1 cellular context compared by ENCODE assay signal in the genomic region with DNA sequence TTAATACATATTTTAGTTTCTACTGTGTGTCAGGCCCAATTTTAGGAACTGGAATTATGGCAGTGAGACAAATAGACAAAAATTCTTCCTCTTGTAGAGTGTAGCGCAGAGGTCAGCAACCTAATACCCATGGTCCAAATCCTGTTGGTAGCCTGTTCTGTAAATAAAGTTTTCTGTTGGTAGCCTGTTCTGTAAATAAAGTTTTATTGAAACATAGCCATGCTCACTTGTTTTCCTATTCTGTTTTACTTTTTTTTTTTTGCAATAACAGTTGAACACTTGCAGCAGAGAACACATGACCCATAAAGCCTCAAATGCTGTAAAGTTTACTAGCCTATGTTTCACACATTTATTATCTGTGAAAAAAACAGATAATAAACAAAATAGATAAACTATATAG.
A peak's percentile ranks its signal among the peaks of the same experiment; 100 is the strongest.
TF ChIP-seq lines count a peak whose summit lies in the region.

No MANE protein-coding gene starts in this region.

TF ChIP-seq in K562, 482 proteins besides CTCF, POLR2A, EP300 and RAD21 (continued from another document):
- TF ChIP-seq, protein P1, sequence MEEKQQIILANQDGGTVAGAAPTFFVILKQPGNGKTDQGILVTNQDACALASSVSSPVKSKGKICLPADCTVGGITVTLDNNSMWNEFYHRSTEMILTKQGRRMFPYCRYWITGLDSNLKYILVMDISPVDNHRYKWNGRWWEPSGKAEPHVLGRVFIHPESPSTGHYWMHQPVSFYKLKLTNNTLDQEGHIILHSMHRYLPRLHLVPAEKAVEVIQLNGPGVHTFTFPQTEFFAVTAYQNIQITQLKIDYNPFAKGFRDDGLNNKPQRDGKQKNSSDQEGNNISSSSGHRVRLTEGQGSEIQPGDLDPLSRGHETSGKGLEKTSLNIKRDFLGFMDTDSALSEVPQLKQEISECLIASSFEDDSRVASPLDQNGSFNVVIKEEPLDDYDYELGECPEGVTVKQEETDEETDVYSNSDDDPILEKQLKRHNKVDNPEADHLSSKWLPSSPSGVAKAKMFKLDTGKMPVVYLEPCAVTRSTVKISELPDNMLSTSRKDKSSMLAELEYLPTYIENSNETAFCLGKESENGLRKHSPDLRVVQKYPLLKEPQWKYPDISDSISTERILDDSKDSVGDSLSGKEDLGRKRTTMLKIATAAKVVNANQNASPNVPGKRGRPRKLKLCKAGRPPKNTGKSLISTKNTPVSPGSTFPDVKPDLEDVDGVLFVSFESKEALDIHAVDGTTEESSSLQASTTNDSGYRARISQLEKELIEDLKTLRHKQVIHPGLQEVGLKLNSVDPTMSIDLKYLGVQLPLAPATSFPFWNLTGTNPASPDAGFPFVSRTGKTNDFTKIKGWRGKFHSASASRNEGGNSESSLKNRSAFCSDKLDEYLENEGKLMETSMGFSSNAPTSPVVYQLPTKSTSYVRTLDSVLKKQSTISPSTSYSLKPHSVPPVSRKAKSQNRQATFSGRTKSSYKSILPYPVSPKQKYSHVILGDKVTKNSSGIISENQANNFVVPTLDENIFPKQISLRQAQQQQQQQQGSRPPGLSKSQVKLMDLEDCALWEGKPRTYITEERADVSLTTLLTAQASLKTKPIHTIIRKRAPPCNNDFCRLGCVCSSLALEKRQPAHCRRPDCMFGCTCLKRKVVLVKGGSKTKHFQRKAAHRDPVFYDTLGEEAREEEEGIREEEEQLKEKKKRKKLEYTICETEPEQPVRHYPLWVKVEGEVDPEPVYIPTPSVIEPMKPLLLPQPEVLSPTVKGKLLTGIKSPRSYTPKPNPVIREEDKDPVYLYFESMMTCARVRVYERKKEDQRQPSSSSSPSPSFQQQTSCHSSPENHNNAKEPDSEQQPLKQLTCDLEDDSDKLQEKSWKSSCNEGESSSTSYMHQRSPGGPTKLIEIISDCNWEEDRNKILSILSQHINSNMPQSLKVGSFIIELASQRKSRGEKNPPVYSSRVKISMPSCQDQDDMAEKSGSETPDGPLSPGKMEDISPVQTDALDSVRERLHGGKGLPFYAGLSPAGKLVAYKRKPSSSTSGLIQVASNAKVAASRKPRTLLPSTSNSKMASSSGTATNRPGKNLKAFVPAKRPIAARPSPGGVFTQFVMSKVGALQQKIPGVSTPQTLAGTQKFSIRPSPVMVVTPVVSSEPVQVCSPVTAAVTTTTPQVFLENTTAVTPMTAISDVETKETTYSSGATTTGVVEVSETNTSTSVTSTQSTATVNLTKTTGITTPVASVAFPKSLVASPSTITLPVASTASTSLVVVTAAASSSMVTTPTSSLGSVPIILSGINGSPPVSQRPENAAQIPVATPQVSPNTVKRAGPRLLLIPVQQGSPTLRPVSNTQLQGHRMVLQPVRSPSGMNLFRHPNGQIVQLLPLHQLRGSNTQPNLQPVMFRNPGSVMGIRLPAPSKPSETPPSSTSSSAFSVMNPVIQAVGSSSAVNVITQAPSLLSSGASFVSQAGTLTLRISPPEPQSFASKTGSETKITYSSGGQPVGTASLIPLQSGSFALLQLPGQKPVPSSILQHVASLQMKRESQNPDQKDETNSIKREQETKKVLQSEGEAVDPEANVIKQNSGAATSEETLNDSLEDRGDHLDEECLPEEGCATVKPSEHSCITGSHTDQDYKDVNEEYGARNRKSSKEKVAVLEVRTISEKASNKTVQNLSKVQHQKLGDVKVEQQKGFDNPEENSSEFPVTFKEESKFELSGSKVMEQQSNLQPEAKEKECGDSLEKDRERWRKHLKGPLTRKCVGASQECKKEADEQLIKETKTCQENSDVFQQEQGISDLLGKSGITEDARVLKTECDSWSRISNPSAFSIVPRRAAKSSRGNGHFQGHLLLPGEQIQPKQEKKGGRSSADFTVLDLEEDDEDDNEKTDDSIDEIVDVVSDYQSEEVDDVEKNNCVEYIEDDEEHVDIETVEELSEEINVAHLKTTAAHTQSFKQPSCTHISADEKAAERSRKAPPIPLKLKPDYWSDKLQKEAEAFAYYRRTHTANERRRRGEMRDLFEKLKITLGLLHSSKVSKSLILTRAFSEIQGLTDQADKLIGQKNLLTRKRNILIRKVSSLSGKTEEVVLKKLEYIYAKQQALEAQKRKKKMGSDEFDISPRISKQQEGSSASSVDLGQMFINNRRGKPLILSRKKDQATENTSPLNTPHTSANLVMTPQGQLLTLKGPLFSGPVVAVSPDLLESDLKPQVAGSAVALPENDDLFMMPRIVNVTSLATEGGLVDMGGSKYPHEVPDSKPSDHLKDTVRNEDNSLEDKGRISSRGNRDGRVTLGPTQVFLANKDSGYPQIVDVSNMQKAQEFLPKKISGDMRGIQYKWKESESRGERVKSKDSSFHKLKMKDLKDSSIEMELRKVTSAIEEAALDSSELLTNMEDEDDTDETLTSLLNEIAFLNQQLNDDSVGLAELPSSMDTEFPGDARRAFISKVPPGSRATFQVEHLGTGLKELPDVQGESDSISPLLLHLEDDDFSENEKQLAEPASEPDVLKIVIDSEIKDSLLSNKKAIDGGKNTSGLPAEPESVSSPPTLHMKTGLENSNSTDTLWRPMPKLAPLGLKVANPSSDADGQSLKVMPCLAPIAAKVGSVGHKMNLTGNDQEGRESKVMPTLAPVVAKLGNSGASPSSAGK (IDR thresholded peaks at IDR 0.05): no peak
- TF ChIP-seq ZNF146 (CRISPR knock-in tag; IDR thresholded peaks at IDR 0.05; ENCODE audit: unreplicated experiment) (no peak), ZBTB40 (IDR thresholded peaks at IDR 0.05) (peak; percentile 97), ZBTB40 (CRISPR knock-in tag; IDR thresholded peaks at IDR 0.05) (peak; percentile 90), ZNF766 (CRISPR knock-in tag; conservative IDR thresholded peaks at IDR 0.05) (no peak), SMAD1 (IDR thresholded peaks at IDR 0.05; ENCODE audit: low read depth, low read length, partially characterized antibody) (no peak), FOSL1 (tag; conservative IDR thresholded peaks at IDR 0.05) (0 out of 2 replicates have a peak, but pooled peaks have one; percentile 13), ZNF696 (CRISPR knock-in tag; conservative IDR thresholded peaks at IDR 0.05) (no peak), ZNF561 (CRISPR knock-in tag; conservative IDR thresholded peaks at IDR 0.05) (no peak), NCOA6 (IDR thresholded peaks at IDR 0.05) (no peak), FOS (IDR thresholded peaks at IDR 0.05; ENCODE audit: extremely low read depth, insufficient read length) (no peak), ZNF224 (CRISPR knock-in tag; IDR thresholded peaks at IDR 0.05) (no peak), KDM5B (IDR thresholded peaks at IDR 0.05; ENCODE audit: insufficient replicate concordance, low read depth, low read length) (no peak), BRF1 (IDR thresholded peaks at IDR 0.05; ENCODE audit: borderline replicate concordance, extremely low read depth, insufficient read length) (no peak), NUFIP1 (IDR thresholded peaks at IDR 0.05; ENCODE audit: partially characterized antibody) (no peak), HOXB6 (CRISPR knock-in tag; IDR thresholded peaks at IDR 0.05; ENCODE audit: borderline replicate concordance) (no peak), NKRF (IDR thresholded peaks at IDR 0.05; ENCODE audit: borderline replicate concordance) (no peak), ZNF384 (IDR thresholded peaks at IDR 0.05; ENCODE audit: low read depth, low read length) (peak; percentile 63; the same call in 1 of the 2 replicates)
- TF ChIP-seq, protein P2, sequence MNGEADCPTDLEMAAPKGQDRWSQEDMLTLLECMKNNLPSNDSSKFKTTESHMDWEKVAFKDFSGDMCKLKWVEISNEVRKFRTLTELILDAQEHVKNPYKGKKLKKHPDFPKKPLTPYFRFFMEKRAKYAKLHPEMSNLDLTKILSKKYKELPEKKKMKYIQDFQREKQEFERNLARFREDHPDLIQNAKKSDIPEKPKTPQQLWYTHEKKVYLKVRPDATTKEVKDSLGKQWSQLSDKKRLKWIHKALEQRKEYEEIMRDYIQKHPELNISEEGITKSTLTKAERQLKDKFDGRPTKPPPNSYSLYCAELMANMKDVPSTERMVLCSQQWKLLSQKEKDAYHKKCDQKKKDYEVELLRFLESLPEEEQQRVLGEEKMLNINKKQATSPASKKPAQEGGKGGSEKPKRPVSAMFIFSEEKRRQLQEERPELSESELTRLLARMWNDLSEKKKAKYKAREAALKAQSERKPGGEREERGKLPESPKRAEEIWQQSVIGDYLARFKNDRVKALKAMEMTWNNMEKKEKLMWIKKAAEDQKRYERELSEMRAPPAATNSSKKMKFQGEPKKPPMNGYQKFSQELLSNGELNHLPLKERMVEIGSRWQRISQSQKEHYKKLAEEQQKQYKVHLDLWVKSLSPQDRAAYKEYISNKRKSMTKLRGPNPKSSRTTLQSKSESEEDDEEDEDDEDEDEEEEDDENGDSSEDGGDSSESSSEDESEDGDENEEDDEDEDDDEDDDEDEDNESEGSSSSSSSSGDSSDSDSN (IDR thresholded peaks at IDR 0.05; ENCODE audit: borderline replicate concordance in 1 of 2, low read depth in 2 of 2, low read length in 2 of 2): 0 out of 4 replicates have a peak, but pooled peaks of 1 of the 2 experiments have one; percentile 21
